23 cellular contexts compared by ENCODE assay signal in the genomic region with DNA sequence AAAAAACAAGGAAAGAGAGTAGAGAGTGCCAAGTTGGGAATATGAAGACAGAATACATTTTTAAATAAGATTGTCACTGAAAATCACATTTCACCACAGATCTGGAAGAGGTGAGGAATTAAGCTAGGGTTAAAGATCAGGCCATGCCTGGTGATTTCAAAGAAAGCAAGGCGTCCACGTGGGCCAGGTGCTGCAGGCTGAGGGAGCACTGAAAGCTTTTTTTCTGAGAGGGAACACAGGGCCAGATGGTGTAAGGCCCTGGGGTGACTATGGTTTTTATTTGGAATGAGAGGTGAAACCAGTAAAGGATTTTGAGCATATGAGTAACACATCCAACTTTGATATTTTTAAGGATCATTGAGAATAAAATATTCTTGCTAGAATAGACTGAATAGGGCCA. TPM values are rescaled to one million over a fixed set of nuclear protein-coding genes. Genes with fewer than 3 reads are reported as not detected.
DNase-seq lines count a peak whose midpoint lies in the region; TF ChIP-seq lines count a peak whose summit lies in the region.
"Had no signal": no experiment of that assay in that cellular context is flagged by ENCODE, and none has a peak within 500 bp of the region (broad histone marks: within the 10 kb centered on the region; RNA-seq: fewer than 3 reads in every experiment).

No MANE protein-coding gene starts in this region.

- no peaks in the 10 kb centered on the region for H3K36me3 ChIP-seq in neural progenitor cell
- H3K36me3 ChIP-seq in H7 (replicated peaks; ENCODE audit: control insufficient read depth, insufficient read depth, low read length) = no peaks in the 10 kb centered on the region
- H3K36me3 ChIP-seq: esophagus squamous epithelium, HAP-1, stomach, transverse colon had no signal

- peaks cover 10% of the 10 kb centered on the region for H4K20me1 ChIP-seq in neural progenitor cell (ENCODE audit: low read depth)

- H2AFZ ChIP-seq in neural progenitor cell (replicated peaks) = no peak overlapping the region

- H3K9me3 ChIP-seq in neural progenitor cell (ENCODE audit: low read depth) = no peaks in the 10 kb centered on the region
- H3K9me3 ChIP-seq: esophagus squamous epithelium, HAP-1, stomach, transverse colon had no signal

- H3K4me3 ChIP-seq in neural progenitor cell = no peak overlapping the region
- H3K4me3 ChIP-seq in H7 (ENCODE audit: insufficient read depth, low read depth, low read length) = no peak overlapping the region
- H3K4me3 ChIP-seq: esophagus squamous epithelium, HAP-1, stomach, transverse colon had no signal

- H3K27me3 ChIP-seq in neural progenitor cell (no peaks in the 10 kb centered on the region), H7 (ENCODE audit: control insufficient read depth, insufficient read depth, low read length) (no peaks in the 10 kb centered on the region)
- H3K27me3 ChIP-seq: esophagus squamous epithelium, stomach, transverse colon had no signal

- no peak overlapping the region for H3K9ac ChIP-seq in neural progenitor cell

- DNase-seq in DMS 273 (lab: John Stamatoyannopoulos, UW; ENCODE audit: unreplicated experiment) (peak; percentile 69), DMS 273 treated with DMSO at 0.1 percent for 48 hours (lab: John Stamatoyannopoulos, UW) (no peak), NCI-H146 treated with DMSO at 0.1 percent for 48 hours (lab: John Stamatoyannopoulos, UW; ENCODE audit: unreplicated experiment) (peak; percentile 46), SW480 (ENCODE audit: low spot score) (peak; percentile 64), neural progenitor cell (ENCODE audit: low spot score) (peak; percentile 50), NCI-H1436 treated with DMSO at 0.1 percent for 48 hours (lab: John Stamatoyannopoulos, UW) (no peak), H7 (no peak)
- DNase-seq in activated effector memory CD4-positive, alpha-beta T cell treated with anti-CD3 and anti-CD28 coated beads, Interleukin-2, amount 50 U/mL, for 16 hours = no peak
- DNase-seq: DMS153; effector CD8-positive, alpha-beta T cell; esophagus squamous epithelium; Karpas-422; mesenchymal stem cell; naive B cell; NCI-H1048; stimulated activated CD4-positive, alpha-beta T cell treated with anti-CD3 and anti-CD28 coated beads, Interleukin-4, amount 100 ng/mL, for 24 hours; stomach; transverse colon had no signal

- peaks cover 36% of the 10 kb centered on the region for H3K79me2 ChIP-seq in neural progenitor cell (ENCODE audit: low read depth)

- no peak for TF ChIP-seq CTCF in neural progenitor cell (IDR thresholded peaks at IDR 0.05)

- H3K4me3 Mint-ChIP-seq in neural progenitor cell = no peak overlapping the region
- H3K4me3 Mint-ChIP-seq: activated T-helper 1 cell treated with anti-CD3 and anti-CD28 coated beads, Interleukin-12 subunit alpha, Interleukin-12 subunit beta, Interleukin-2, Interleukin-4 antibody, amounts not matched to agents 30 ng/mL and 10 ng/mL and 1 ng/mL, durations not matched to agents 14 hours and 24 hours and 36 hours had no signal

- H3K36me3 Mint-ChIP-seq in neural progenitor cell = no peaks in the 10 kb centered on the region
- H3K36me3 Mint-ChIP-seq: activated naive CD4-positive, alpha-beta T cell treated with anti-CD3 and anti-CD28 coated beads, Interleukin-2, amount 50 U/mL, for 72 hours; naive B cell had no signal

- H3K4me2 ChIP-seq in neural progenitor cell = no peak overlapping the region

- H3F3A ChIP-seq in neural progenitor cell (ENCODE audit: low read depth) = no peaks in the 10 kb centered on the region

- no peaks in the 10 kb centered on the region for H3K27me3 Mint-ChIP-seq in neural progenitor cell (ENCODE audit: insufficient read depth, low read depth)
- H3K27me3 Mint-ChIP-seq: naive B cell had no signal

- H3K4me1 ChIP-seq in neural progenitor cell = peaks cover 12% of the 10 kb centered on the region
- H3K4me1 ChIP-seq: esophagus squamous epithelium, HAP-1, stomach, transverse colon had no signal

- no peak overlapping the region for H3K27ac Mint-ChIP-seq in neural progenitor cell
- H3K27ac Mint-ChIP-seq: activated naive CD4-positive, alpha-beta T cell treated with anti-CD3 and anti-CD28 coated beads, Interleukin-2, amount 50 U/mL, for 72 hours; activated T-helper 1 cell treated with anti-CD3 and anti-CD28 coated beads, Interleukin-12 subunit alpha, Interleukin-12 subunit beta, Interleukin-2, Interleukin-4 antibody, amounts not matched to agents 30 ng/mL and 10 ng/mL and 1 ng/mL, durations not matched to agents 14 hours and 24 hours and 36 hours; naive B cell had no signal

- H3K9me3 Mint-ChIP-seq in neural progenitor cell = no peaks in the 10 kb centered on the region
- H3K9me3 Mint-ChIP-seq: activated T-helper 1 cell treated with anti-CD3 and anti-CD28 coated beads, Interleukin-12 subunit alpha, Interleukin-12 subunit beta, Interleukin-2, Interleukin-4 antibody, amounts not matched to agents 30 ng/mL and 10 ng/mL and 1 ng/mL, durations not matched to agents 14 hours and 24 hours and 36 hours; naive B cell had no signal

- H3K27ac ChIP-seq in neural progenitor cell = no peak overlapping the region
- H3K27ac ChIP-seq: 22Rv1, esophagus squamous epithelium, stomach, transverse colon had no signal

- peaks cover 2% of the 10 kb centered on the region for H3K4me1 Mint-ChIP-seq in neural progenitor cell

RNA-seq across cellular contexts. Expression of gene SYT1, which starts 20.9 kb away (rescaled TPM):
- total RNA-seq in neural progenitor cell (ENCODE audit: low replicate concordance) = 28.1 and 36.9 TPM in 2 replicates
- 11.7 and 16.9 TPM in 2 replicates for total RNA-seq in H7 (2014; rRNA removed; shearing (Covaris generic))
- total RNA-seq: activated CD8-positive, alpha-beta memory T cell treated with anti-CD3 and anti-CD28 coated beads for 36 hours; activated naive CD4-positive, alpha-beta T cell treated with anti-CD3 and anti-CD28 coated beads, Interleukin-2, amount 50 U/mL, for 72 hours; activated T-helper 1 cell treated with anti-CD3 and anti-CD28 coated beads, Interleukin-12 subunit alpha, Interleukin-12 subunit beta, Interleukin-2, Interleukin-4 antibody, amounts not matched to agents 30 ng/mL and 10 ng/mL and 1 ng/mL, durations not matched to agents 14 hours and 24 hours and 36 hours had no signal

Comparison
In these comparisons a context has a peak if more than half of its experiments do, and no peak if none do; other contexts are left out.
1. DNase-seq: peak in DMS 273 (single experiment), NCI-H146 treated with DMSO at 0.1 percent for 48 hours (single experiment), SW480 (single experiment) and neural progenitor cell (single experiment); none in DMS 273 treated with DMSO at 0.1 percent for 48 hours (single experiment), NCI-H1436 treated with DMSO at 0.1 percent for 48 hours (single experiment), H7 (single experiment) and activated effector memory CD4-positive, alpha-beta T cell treated with anti-CD3 and anti-CD28 coated beads, Interleukin-2, amount 50 U/mL, for 16 hours (single experiment).